Comparison of ENCODE assay signal across 1 cellular context in genomic region chrX:54447461-54447860, GRCh38.
TF ChIP-seq lines count a peak whose summit lies in the region.

No MANE protein-coding gene starts in this region.

TF ChIP-seq in GM23338, 12 proteins besides CTCF, POLR2A, EP300 and RAD21 (continued from another document):
- TF ChIP-seq, protein P1, sequence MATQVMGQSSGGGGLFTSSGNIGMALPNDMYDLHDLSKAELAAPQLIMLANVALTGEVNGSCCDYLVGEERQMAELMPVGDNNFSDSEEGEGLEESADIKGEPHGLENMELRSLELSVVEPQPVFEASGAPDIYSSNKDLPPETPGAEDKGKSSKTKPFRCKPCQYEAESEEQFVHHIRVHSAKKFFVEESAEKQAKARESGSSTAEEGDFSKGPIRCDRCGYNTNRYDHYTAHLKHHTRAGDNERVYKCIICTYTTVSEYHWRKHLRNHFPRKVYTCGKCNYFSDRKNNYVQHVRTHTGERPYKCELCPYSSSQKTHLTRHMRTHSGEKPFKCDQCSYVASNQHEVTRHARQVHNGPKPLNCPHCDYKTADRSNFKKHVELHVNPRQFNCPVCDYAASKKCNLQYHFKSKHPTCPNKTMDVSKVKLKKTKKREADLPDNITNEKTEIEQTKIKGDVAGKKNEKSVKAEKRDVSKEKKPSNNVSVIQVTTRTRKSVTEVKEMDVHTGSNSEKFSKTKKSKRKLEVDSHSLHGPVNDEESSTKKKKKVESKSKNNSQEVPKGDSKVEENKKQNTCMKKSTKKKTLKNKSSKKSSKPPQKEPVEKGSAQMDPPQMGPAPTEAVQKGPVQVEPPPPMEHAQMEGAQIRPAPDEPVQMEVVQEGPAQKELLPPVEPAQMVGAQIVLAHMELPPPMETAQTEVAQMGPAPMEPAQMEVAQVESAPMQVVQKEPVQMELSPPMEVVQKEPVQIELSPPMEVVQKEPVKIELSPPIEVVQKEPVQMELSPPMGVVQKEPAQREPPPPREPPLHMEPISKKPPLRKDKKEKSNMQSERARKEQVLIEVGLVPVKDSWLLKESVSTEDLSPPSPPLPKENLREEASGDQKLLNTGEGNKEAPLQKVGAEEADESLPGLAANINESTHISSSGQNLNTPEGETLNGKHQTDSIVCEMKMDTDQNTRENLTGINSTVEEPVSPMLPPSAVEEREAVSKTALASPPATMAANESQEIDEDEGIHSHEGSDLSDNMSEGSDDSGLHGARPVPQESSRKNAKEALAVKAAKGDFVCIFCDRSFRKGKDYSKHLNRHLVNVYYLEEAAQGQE (IDR thresholded peaks at IDR 0.05; ENCODE audit: unreplicated experiment): no peak
- TF ChIP-seq EZH2phosphoT487 (IDR thresholded peaks at IDR 0.05; ENCODE audit: unreplicated experiment): no peak
- TF ChIP-seq STAT1 (IDR thresholded peaks at IDR 0.05; ENCODE audit: unreplicated experiment): no peak
- TF ChIP-seq EZH2 (IDR thresholded peaks at IDR 0.05; ENCODE audit: low read depth, unreplicated experiment): no peak
- TF ChIP-seq POLR2AphosphoS5 (IDR thresholded peaks at IDR 0.05; ENCODE audit: low read depth): no peak
- TF ChIP-seq ETS1 (IDR thresholded peaks at IDR 0.05): no peak
